1 cellular context compared by ENCODE assay signal in genomic region chr1:56578963-56579875, GRCh38.
A peak's percentile ranks its signal among the peaks of the same experiment; 100 is the strongest.
TF ChIP-seq lines count a peak whose summit lies in the region.

PLPP3 (minus strand) TSS chr1:56579563; CDS start chr1:56579016, 547 bp downstream.

TF ChIP-seq in WTC11, 78 proteins besides CTCF, POLR2A, EP300 and RAD21 (continued from another document):
- TF ChIP-seq ZNF232 (CRISPR knock-in tag; IDR thresholded peaks at IDR 0.05) = 0 out of 2 replicates have a peak, but pooled peaks have one; percentile 67
- no peak for TF ChIP-seq E2F4 (CRISPR knock-in tag; IDR thresholded peaks at IDR 0.05; ENCODE audit: borderline replicate concordance, low read depth)
- TF ChIP-seq FOXK1 (CRISPR knock-in tag; IDR thresholded peaks at IDR 0.05) = peak; percentile 23; the same call in 1 of the 2 replicates
- TF ChIP-seq ZNF263 (CRISPR knock-in tag; IDR thresholded peaks at IDR 0.05; ENCODE audit: low read depth) = peak; percentile 96
- TF ChIP-seq HMGXB4 (CRISPR knock-in tag; IDR thresholded peaks at IDR 0.05) = peak; percentile 63; the same call in 1 of the 2 replicates
- TF ChIP-seq RORB (CRISPR knock-in tag; IDR thresholded peaks at IDR 0.05) = no peak
- TF ChIP-seq CDX4 (CRISPR knock-in tag; IDR thresholded peaks at IDR 0.05; ENCODE audit: borderline replicate concordance) = no peak
- TF ChIP-seq FOXP1 (CRISPR knock-in tag; IDR thresholded peaks at IDR 0.05; ENCODE audit: borderline replicate concordance) = no peak; the same call in 1 of the 2 replicates
- no peak for TF ChIP-seq ELF4 (CRISPR knock-in tag; IDR thresholded peaks at IDR 0.05; ENCODE audit: low read depth)
- TF ChIP-seq ERG (CRISPR knock-in tag; IDR thresholded peaks at IDR 0.05) = no peak
- TF ChIP-seq ARID4B (CRISPR knock-in tag; IDR thresholded peaks at IDR 0.05; ENCODE audit: borderline replicate concordance) = peak; percentile 4; the same call in 1 of the 2 replicates
- no peak for TF ChIP-seq SOX15 (CRISPR knock-in tag; IDR thresholded peaks at IDR 0.05)
- no peak for TF ChIP-seq ZNF423 (CRISPR knock-in tag; IDR thresholded peaks at IDR 0.05)
- TF ChIP-seq TEAD1 (CRISPR knock-in tag; IDR thresholded peaks at IDR 0.05) = no peak
- TF ChIP-seq STAT6 (CRISPR knock-in tag; conservative IDR thresholded peaks at IDR 0.05; ENCODE audit: low read depth) = no peak
- peak; percentile 38 for TF ChIP-seq GABPB1 (CRISPR knock-in tag; IDR thresholded peaks at IDR 0.05)
- no peak for TF ChIP-seq ATF1 (CRISPR knock-in tag; IDR thresholded peaks at IDR 0.05)
- TF ChIP-seq CREM (CRISPR knock-in tag; IDR thresholded peaks at IDR 0.05) = 0 out of 2 replicates have a peak, but pooled peaks have one; percentile 26
- TF ChIP-seq HMGA2 (CRISPR knock-in tag; IDR thresholded peaks at IDR 0.05) = no peak
- no peak for TF ChIP-seq ZNF317 (CRISPR knock-in tag; IDR thresholded peaks at IDR 0.05; ENCODE audit: borderline replicate concordance, low read depth)
- peak; percentile 37; the same call in 1 of the 2 replicates for TF ChIP-seq SP1 (CRISPR knock-in tag; conservative IDR thresholded peaks at IDR 0.05)
- TF ChIP-seq PREB (CRISPR knock-in tag; IDR thresholded peaks at IDR 0.05; ENCODE audit: borderline replicate concordance) = no peak
- TF ChIP-seq ZNF281 (CRISPR knock-in tag; IDR thresholded peaks at IDR 0.05) = 0 out of 2 replicates have a peak, but pooled peaks have one; percentile 36
